8 cellular contexts compared by ENCODE assay signal in genomic region chr10:97498076-97498840, GRCh38. TPM values are rescaled to one million over a fixed set of nuclear protein-coding genes. Genes with fewer than 3 reads are reported as not detected.
DNase-seq lines count a peak whose midpoint lies in the region; ATAC-seq and TF ChIP-seq lines count a peak whose summit lies in the region.

Gene MMS19, minus strand, starts transcription at chr10:97498422. Its CDS starts 38 bp downstream, at chr10:97498384.

- H3K27me3 ChIP-seq in adipocyte (replicated peaks; ENCODE audit: control insufficient read depth, insufficient read depth, low read length) (no peaks in the 10 kb centered on the region), upper lobe of left lung (no peaks in the 10 kb centered on the region)

- ATAC-seq in HG02798 (IDR thresholded peaks at IDR 0.05; ENCODE audit: poor library complexity, unreplicated experiment) (peak; percentile 95), upper lobe of left lung (ENCODE audit: low FRiP score in 2 of 2) (peak; percentile 95 to 96)

- intact Hi-C loops in cardiac septum (cut with DNase I) (loop anchor here (2.0 to 5.0 kb wide), 2 partner anchors 45 to 51 kb away; partner anchors contain the start of genes EXOSC1 and ZDHHC16), posterior cingulate gyrus (cut with DNase I) (loop anchor here (2.0 to 5.0 kb wide), 3 partner anchors 36 to 51 kb away; partner anchors contain the start of genes EXOSC1 and ZDHHC16)

- peak; percentile 32 to 79 (median 59) for TF ChIP-seq POLR2A in upper lobe of left lung (IDR thresholded peaks at IDR 0.05)

- TF ChIP-seq CTCF in GM12875 (IDR thresholded peaks at IDR 0.05; ENCODE audit: borderline replicate concordance, insufficient read depth, low read depth, low read length), result no peak
- TF ChIP-seq CTCF in upper lobe of left lung (IDR thresholded peaks at IDR 0.05), result peak in 3 of 6 experiments; percentile 19 to 37 (median 36)

- WGBS in upper lobe of left lung, 2 donors, result 0% methylated on average over 15 to 66 of the region's 73 CpGs

- H3K4me1 ChIP-seq in adipocyte (ENCODE audit: control insufficient read depth, insufficient read depth, low read length) (peaks cover 46% of the 10 kb centered on the region), upper lobe of left lung (peaks cover 33 to 51% (median 48%) of the 10 kb centered on the region in 4 donors)

- peak within 1 kb of the TSS; percentile 89 for H3K4me3 ChIP-seq in GM12875 (ENCODE audit: low read depth, low read length)
- peak within 1 kb of the TSS; percentile 100 for H3K4me3 ChIP-seq in adipocyte (ENCODE audit: low read length)
- H3K4me3 ChIP-seq in upper lobe of left lung, result peak within 1 kb of the TSS; percentile 82 to 97 (median 90)

- DNase-seq in NCI-H1436 (lab: John Stamatoyannopoulos, UW) (peak; percentile 99), T follicular helper cell (ENCODE audit: low read depth) (peak; percentile 99), adipocyte (ENCODE audit: low read depth) (peak; percentile 100), cardiac septum (ENCODE audit: low spot score) (peak; percentile 100), posterior cingulate gyrus (peak; percentile 97 to 100 (median 98)), upper lobe of left lung (peak; percentile 99 to 100)

- H3K9me3 ChIP-seq in adipocyte (ENCODE audit: control insufficient read depth, low read length), result no peaks in the 10 kb centered on the region
- no peaks in the 10 kb centered on the region for H3K9me3 ChIP-seq in upper lobe of left lung

- no peaks in the 10 kb centered on the region for H3K36me3 ChIP-seq in adipocyte (ENCODE audit: control insufficient read depth, insufficient read depth, low read length, severe bottlenecking)
- peaks cover 0 to 2% (median under 1%) of the 10 kb centered on the region in 4 donors for H3K36me3 ChIP-seq in upper lobe of left lung

- H3K9ac ChIP-seq in adipocyte (ENCODE audit: low read length), result peak within 1 kb of the TSS; percentile 99

- peak in 1 of 4 donors; percentile 42 for TF ChIP-seq EP300 in upper lobe of left lung (IDR thresholded peaks at IDR 0.05)

- peak within 1 kb of the TSS; percentile 91 to 97 (median 93) for H3K27ac ChIP-seq in upper lobe of left lung

RNA-seq across cellular contexts. Expression of gene MMS19, which starts in this region (rescaled TPM):
- total RNA-seq in cardiac septum (46.7 TPM), upper lobe of left lung (100 to 1,000 TPM in 1 of 6 donors, 10 to 100 TPM in 5; 62.5 to 148 (median 77.0) TPM)

Comparison
In these comparisons a context has a peak if more than half of its experiments do, and no peak if none do; other contexts are left out.
1. Peak in every context shown above with its lines: DNase-seq, ATAC-seq, H3K4me3 ChIP-seq and H3K27ac ChIP-seq.